In genomic region chr7:22549667-22550513, GRCh38 we compare ENCODE assay signal across 8 cellular contexts. TPM values are rescaled to one million over a fixed set of nuclear protein-coding genes. Genes with fewer than 3 reads are reported as not detected.
DNase-seq lines count a peak whose midpoint lies in the region; ATAC-seq and TF ChIP-seq lines count a peak whose summit lies in the region.

No MANE protein-coding gene starts in this region.

- no peaks in the 10 kb centered on the region for H3K36me3 ChIP-seq in suprapubic skin

- no peaks in the 10 kb centered on the region for H3K9me3 Mint-ChIP-seq in activated naive CD4-positive, alpha-beta T cell treated with anti-CD3 and anti-CD28 coated beads for 36 hours

- H3K4me1 ChIP-seq in suprapubic skin: peaks cover 13% of the 10 kb centered on the region

- CTCF ChIA-PET in activated naive CD4-positive, alpha-beta T cell treated with anti-CD3 and anti-CD28 coated beads for 36 hours (lab: Charles Lee): interaction anchor here (0.8 to 1.8 kb wide), 2 partner anchors 12 to 179 kb away, joined by 3 read pairs; no protein-coding TSS in a partner anchor

- DNase-seq in activated naive CD4-positive, alpha-beta T cell treated with Interleukin-2 at 50 U/mL for 16 hours: peak; percentile 17
- DNase-seq in activated naive CD4-positive, alpha-beta T cell (lab: John Stamatoyannopoulos, UW): no peak
- DNase-seq in NCI-H1694 treated with DMSO at 0.1 percent for 48 hours (lab: John Stamatoyannopoulos, UW) (peak; percentile 41), iPS-NIHi7 (ENCODE audit: extremely low spot score) (peak; percentile 83), suprapubic skin (ENCODE audit: low spot score in 2 of 2) (no peak), DMS114 treated with DMSO at 0.1 percent for 48 hours (lab: John Stamatoyannopoulos, UW; ENCODE audit: unreplicated experiment) (no peak)
- DNase-seq in activated naive CD4-positive, alpha-beta T cell treated with anti-CD3 and anti-CD28 coated beads for 36 hours: peak; percentile 60

- H3K27ac ChIP-seq in suprapubic skin: no peak overlapping the region

- peaks cover 58% of the 10 kb centered on the region for H3K27me3 Mint-ChIP-seq in activated naive CD4-positive, alpha-beta T cell treated with anti-CD3 and anti-CD28 coated beads for 36 hours (ENCODE audit: low read depth)

- intact Hi-C loops in activated naive CD4-positive, alpha-beta T cell treated with anti-CD3 and anti-CD28 coated beads for 36 hours (cut with micrococcal nuclease): no loop called here

- H3K4me3 ChIP-seq in suprapubic skin: peak overlapping the region; percentile 35

- peak; percentile 49 to 69 for TF ChIP-seq CTCF in suprapubic skin (IDR thresholded peaks at IDR 0.05)

- peaks cover 10% of the 10 kb centered on the region for H3K4me1 Mint-ChIP-seq in activated naive CD4-positive, alpha-beta T cell treated with anti-CD3 and anti-CD28 coated beads for 36 hours (ENCODE audit: low read depth)

- peaks cover 61% of the 10 kb centered on the region for H3K27me3 ChIP-seq in suprapubic skin

- peak overlapping the region; percentile 55 for H3K4me3 Mint-ChIP-seq in activated naive CD4-positive, alpha-beta T cell treated with anti-CD3 and anti-CD28 coated beads for 36 hours

- no peak for TF ChIP-seq POLR2A in suprapubic skin (IDR thresholded peaks at IDR 0.05)

- no peaks in the 10 kb centered on the region for H3K9me3 ChIP-seq in suprapubic skin

- H3K36me3 Mint-ChIP-seq in activated naive CD4-positive, alpha-beta T cell treated with anti-CD3 and anti-CD28 coated beads for 36 hours (ENCODE audit: low read depth): no peaks in the 10 kb centered on the region

- no peak for TF ChIP-seq EP300 in suprapubic skin (IDR thresholded peaks at IDR 0.05)

- 2% methylated on average over 34 of the region's 48 CpGs for WGBS in suprapubic skin

- ATAC-seq in GM21381 (IDR thresholded peaks at IDR 0.05; ENCODE audit: unreplicated experiment): no peak

- H3K27ac Mint-ChIP-seq in activated naive CD4-positive, alpha-beta T cell treated with anti-CD3 and anti-CD28 coated beads for 36 hours: no peak overlapping the region

RNA-seq across cellular contexts. Expression of gene STEAP1B, which starts 49.9 kb away (rescaled TPM):
- under 1 TPM in 1 of 2 experiments, not detected in 1; 0.19 TPM for total RNA-seq in activated naive CD4-positive, alpha-beta T cell treated with anti-CD3 and anti-CD28 coated beads for 36 hours
- under 1 TPM in 1 of 4 donors, not detected in 3; 0.64 TPM for total RNA-seq in suprapubic skin

Comparison
In these comparisons a context has a peak if more than half of its experiments do, and no peak if none do; other contexts are left out.
1. DNase-seq: peak in activated naive CD4-positive, alpha-beta T cell treated with Interleukin-2 at 50 U/mL for 16 hours (single experiment), NCI-H1694 treated with DMSO at 0.1 percent for 48 hours (single experiment), activated naive CD4-positive, alpha-beta T cell treated with anti-CD3 and anti-CD28 coated beads for 36 hours (single experiment) and iPS-NIHi7 (single experiment); none in activated naive CD4-positive, alpha-beta T cell (0 of 4), suprapubic skin (0 of 2) and DMS114 treated with DMSO at 0.1 percent for 48 hours (single experiment).